ENCODE assay signal across 8 cellular contexts in the genomic region with DNA sequence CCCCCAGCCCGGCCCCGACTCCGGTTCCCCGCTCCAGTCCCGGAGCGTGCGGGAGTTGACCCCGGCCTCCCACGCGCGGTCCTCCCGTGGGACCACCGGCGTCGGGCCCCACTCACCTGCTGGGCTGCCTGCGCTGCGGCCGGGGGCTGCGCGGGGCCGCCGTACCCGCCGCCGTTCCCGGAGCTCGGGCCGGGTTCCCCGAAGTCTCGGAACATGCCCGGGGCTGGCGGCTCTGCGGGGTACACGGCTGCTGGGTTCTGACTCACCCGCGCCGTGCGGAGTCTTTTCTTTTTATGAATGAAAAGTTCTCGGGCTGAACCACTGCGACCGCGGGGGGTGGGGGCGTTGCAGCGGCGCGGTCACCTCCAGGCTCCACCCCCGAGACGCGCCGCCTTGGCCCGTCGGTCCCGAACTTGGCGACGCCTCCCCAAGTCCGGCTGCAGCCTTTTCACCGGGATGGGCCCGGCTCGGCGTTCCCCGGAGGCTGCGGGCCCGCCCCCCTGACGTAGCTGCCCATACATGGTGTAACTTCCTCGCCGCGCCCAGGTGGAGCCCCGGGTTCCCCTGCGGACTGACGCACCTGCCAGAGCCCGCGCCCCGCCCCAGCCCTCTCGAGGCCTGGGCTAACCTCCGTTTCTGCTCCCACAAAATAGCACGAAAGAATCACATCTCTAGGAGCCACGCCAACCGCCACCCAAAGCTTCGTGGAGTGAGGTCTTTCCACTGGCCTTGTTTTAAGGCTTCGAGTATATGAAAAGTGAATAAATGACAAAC. TPM values are rescaled to one million over a fixed set of nuclear protein-coding genes. Genes with fewer than 3 reads are reported as not detected.
A peak's percentile ranks its signal among the peaks of the same experiment; 100 is the strongest.
DNase-seq lines count a peak whose midpoint lies in the region; ATAC-seq and TF ChIP-seq lines count a peak whose summit lies in the region.

Gene FOSL1, minus strand, starts transcription at position 264 of the 774 bp plus-strand sequence. Its CDS starts 49 bp downstream, at position 215.

- H3K4me3 Mint-ChIP-seq in dendritic cell treated with granulocyte-macrophage colony-stimulating factor and Interleukin-4, amounts not matched to agents 40 ng/mL and 50 ng/mL, for 4 days, result peak within 1 kb of the TSS; percentile 83

- H3K27ac Mint-ChIP-seq in dendritic cell treated with granulocyte-macrophage colony-stimulating factor and Interleukin-4, amounts not matched to agents 40 ng/mL and 50 ng/mL, for 4 days, result peak within 1 kb of the TSS; percentile 90

- H3K36me3 Mint-ChIP-seq in dendritic cell treated with granulocyte-macrophage colony-stimulating factor and Interleukin-4, amounts not matched to agents 40 ng/mL and 50 ng/mL, for 4 days (ENCODE audit: low read depth), result peaks cover 21% of the 10 kb centered on the region

- intact Hi-C loops in dendritic cell treated with granulocyte-macrophage colony-stimulating factor and Interleukin-4, amounts not matched to agents 40 ng/mL and 50 ng/mL, for 4 days (cut with micrococcal nuclease), result no loop called here

- no peak within 1 kb of the TSS for H3K27ac ChIP-seq in liver (ENCODE audit: low read depth in 1 of 2, low read length in 2 of 2)

- H3K4me1 ChIP-seq in liver (ENCODE audit: control insufficient read depth in 4 of 4, insufficient read depth in 4 of 4, low read length in 3 of 4), result peaks cover 0 to 16% (median 10%) of the 10 kb centered on the region in 4 donors

- no peaks in the 10 kb centered on the region for H3K9me3 ChIP-seq in liver (ENCODE audit: control insufficient read depth in 4 of 4, low read length in 3 of 4)

- DNase-seq in NCI-H82 (lab: John Stamatoyannopoulos, UW) (peak; percentile 43), NCI-H82 treated with DMSO at 0.1 percent for 48 hours (lab: John Stamatoyannopoulos, UW; ENCODE audit: unreplicated experiment) (no peak), NCI-H2196 (lab: John Stamatoyannopoulos, UW; ENCODE audit: unreplicated experiment) (peak; percentile 88)
- DNase-seq in activated CD4-positive, alpha-beta T cell treated with anti-CD3 and anti-CD28 coated beads, Interleukin-2, amount 50 U/mL, for 1 hour, result peak; percentile 95
- peak; percentile 89 to 92 for DNase-seq in stimulated activated CD4-positive, alpha-beta T cell treated with anti-CD3 and anti-CD28 coated beads, Interleukin-2, amount 100 ng/mL, for 48 hours

- peak; percentile 77 for ATAC-seq in HG02885 (IDR thresholded peaks at IDR 0.05; ENCODE audit: poor library complexity, unreplicated experiment)

- H3K9me3 Mint-ChIP-seq in dendritic cell treated with granulocyte-macrophage colony-stimulating factor and Interleukin-4, amounts not matched to agents 40 ng/mL and 50 ng/mL, for 4 days, result no peaks in the 10 kb centered on the region

- no peaks in the 10 kb centered on the region for H3K27me3 ChIP-seq in liver (ENCODE audit: control insufficient read depth in 4 of 4, insufficient read depth in 4 of 4, low read length in 3 of 4)

- peak in 1 of 2 donors; percentile 10 for TF ChIP-seq RAD21 in liver (IDR thresholded peaks at IDR 0.05)

- H3K4me1 Mint-ChIP-seq in dendritic cell treated with granulocyte-macrophage colony-stimulating factor and Interleukin-4, amounts not matched to agents 40 ng/mL and 50 ng/mL, for 4 days (ENCODE audit: low read depth), result peaks cover 34% of the 10 kb centered on the region

- H3K9ac ChIP-seq in liver (ENCODE audit: low read depth in 1 of 2, low read length in 2 of 2), result peak within 1 kb of the TSS in 1 of 2 donors; percentile 50

- peak within 1 kb of the TSS; percentile 1 to 47 (median 44) for H3K4me3 ChIP-seq in liver (ENCODE audit: low read depth in 1 of 3, low read length in 3 of 3)

- peaks cover 0 to 1% (median 0%) of the 10 kb centered on the region in 4 donors for H3K36me3 ChIP-seq in liver (ENCODE audit: control insufficient read depth in 4 of 4, insufficient read depth in 3 of 4, low read depth in 1 of 4, low read length in 3 of 4)

- H3K27me3 Mint-ChIP-seq in dendritic cell treated with granulocyte-macrophage colony-stimulating factor and Interleukin-4, amounts not matched to agents 40 ng/mL and 50 ng/mL, for 4 days, result peaks cover 14% of the 10 kb centered on the region

- TF ChIP-seq CTCF in liver (IDR thresholded peaks at IDR 0.05; ENCODE audit: low read depth, low read length, missing input control), result no peak

- WGBS in liver, result 3% methylated on average over 80 of the region's 80 CpGs

TF ChIP-seq in liver, 16 proteins besides CTCF, POLR2A, EP300 and RAD21:
- TF ChIP-seq SP1 (IDR thresholded peaks at IDR 0.05) (peak; percentile 28), HNF4A (conservative IDR thresholded peaks at IDR 0.05) (no peak)

RNA-seq across cellular contexts. Expression of gene FOSL1, which starts in this region (rescaled TPM):
- under 1 TPM in 1 of 2 donors, not detected in 1; 0.17 TPM for total RNA-seq in liver
- under 1 TPM in 1 of 2 donors, not detected in 1; 0.20 TPM for polyA plus RNA-seq in liver
